In the genomic region with DNA sequence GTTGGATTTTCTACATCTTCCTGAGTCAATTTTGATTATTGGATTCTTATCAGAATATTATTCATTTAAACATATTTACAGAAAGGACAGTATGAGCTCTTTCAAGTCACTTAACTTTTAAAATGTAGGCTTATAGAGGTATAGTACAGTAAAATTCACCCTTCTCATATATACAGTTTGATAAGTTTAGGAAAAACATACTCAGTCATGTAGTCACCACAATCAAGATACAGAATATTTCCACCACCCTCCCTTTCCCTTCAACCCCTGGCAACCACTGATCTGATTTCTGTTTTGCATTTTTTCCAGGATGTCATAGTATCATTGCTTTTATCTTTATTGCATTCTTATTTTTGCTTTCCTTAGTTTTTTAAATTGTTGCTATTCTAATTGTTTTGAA, we compare ENCODE assay signal across 20 cellular contexts. TPM values are rescaled to one million over a fixed set of nuclear protein-coding genes. Genes with fewer than 3 reads are reported as not detected.
DNase-seq lines count a peak whose midpoint lies in the region; ATAC-seq lines count a peak whose summit lies in the region.
"Had no signal": no experiment of that assay in that cellular context is flagged by ENCODE, and none has a peak within 500 bp of the region (broad histone marks: within the 10 kb centered on the region; RNA-seq: fewer than 3 reads in every experiment).

No MANE protein-coding gene starts in this region.

- no peaks in the 10 kb centered on the region for H3K36me3 ChIP-seq in mesodermal cell (ENCODE audit: control insufficient read depth, insufficient read depth, low read length)
- H3K36me3 ChIP-seq: BLaER1 had no signal

- H3K36me3 Mint-ChIP-seq in activated naive CD8-positive, alpha-beta T cell, result no peaks in the 10 kb centered on the region
- H3K36me3 Mint-ChIP-seq: CD14-positive monocyte; CD8-positive, alpha-beta T cell; IgD-negative memory B cell had no signal

- no peaks in the 10 kb centered on the region for H3K9me3 Mint-ChIP-seq in stimulated activated naive CD8-positive, alpha-beta T cell treated with anti-CD3 and anti-CD28 coated beads, Interleukin-15, amount 100 ng/mL, for 72 hours
- H3K9me3 Mint-ChIP-seq in activated naive CD8-positive, alpha-beta T cell (ENCODE audit: low read depth), result no peaks in the 10 kb centered on the region
- H3K9me3 Mint-ChIP-seq: CD8-positive, alpha-beta T cell; HFFc6 had no signal

- no peaks in the 10 kb centered on the region for H3K27me3 Mint-ChIP-seq in stimulated activated naive CD8-positive, alpha-beta T cell treated with anti-CD3 and anti-CD28 coated beads, Interleukin-15, amount 100 ng/mL, for 72 hours
- peaks cover 3% of the 10 kb centered on the region for H3K27me3 Mint-ChIP-seq in activated naive CD8-positive, alpha-beta T cell

- DNase-seq in stimulated activated naive CD8-positive, alpha-beta T cell treated with anti-CD3 and anti-CD28 coated beads, Interleukin-15, Interleukin-2, amounts not matched to agents 100 U/mL and 50 U/mL, for 24 hours, result no peak
- DNase-seq in stimulated activated naive CD8-positive, alpha-beta T cell treated with anti-CD3 and anti-CD28 coated beads, Interleukin-15, amount 100 ng/mL, for 72 hours, result no peak
- DNase-seq in T-helper 9 cell (no peak), HuH-7.5 (ENCODE audit: low spot score) (no peak)
- DNase-seq: Calu3; CD8-positive, alpha-beta T cell; DMS79 treated with DMSO at 0.1 percent for 48 hours; GF-D8; GOT3; H7; HFFc6 had no signal

- peaks cover 16% of the 10 kb centered on the region for H3K4me1 ChIP-seq in mesodermal cell (ENCODE audit: control insufficient read depth, insufficient read depth, low read length, poor library complexity, severe bottlenecking)
- H3K4me1 ChIP-seq: A549, BLaER1 had no signal

- no peaks in the 10 kb centered on the region for H3K9me3 ChIP-seq in mesodermal cell (ENCODE audit: control insufficient read depth, low read length)
- H3K9me3 ChIP-seq: A549, BLaER1 had no signal

- H3K4me3 Mint-ChIP-seq in stimulated activated naive CD8-positive, alpha-beta T cell treated with anti-CD3 and anti-CD28 coated beads, Interleukin-15, amount 100 ng/mL, for 72 hours, result no peak overlapping the region
- no peak overlapping the region for H3K4me3 Mint-ChIP-seq in activated naive CD8-positive, alpha-beta T cell
- H3K4me3 Mint-ChIP-seq: CD14-positive monocyte; CD8-positive, alpha-beta T cell; HFFc6; IgD-negative memory B cell had no signal

- H3K27ac Mint-ChIP-seq in stimulated activated naive CD8-positive, alpha-beta T cell treated with anti-CD3 and anti-CD28 coated beads, Interleukin-15, amount 100 ng/mL, for 72 hours, result no peak overlapping the region
- peak overlapping the region; percentile 42 for H3K27ac Mint-ChIP-seq in activated naive CD8-positive, alpha-beta T cell
- H3K27ac Mint-ChIP-seq: CD14-positive monocyte; CD8-positive, alpha-beta T cell; HFFc6; IgD-negative memory B cell had no signal

- H3K4me1 Mint-ChIP-seq in stimulated activated naive CD8-positive, alpha-beta T cell treated with anti-CD3 and anti-CD28 coated beads, Interleukin-15, amount 100 ng/mL, for 72 hours, result no peaks in the 10 kb centered on the region
- peaks cover 13% of the 10 kb centered on the region for H3K4me1 Mint-ChIP-seq in activated naive CD8-positive, alpha-beta T cell (ENCODE audit: low read depth)
- H3K4me1 Mint-ChIP-seq: CD14-positive monocyte, IgD-negative memory B cell had no signal

- no peak overlapping the region for H3K4me3 ChIP-seq in mesodermal cell (ENCODE audit: extremely low read depth, insufficient read depth, low read length, poor library complexity, severe bottlenecking)
- H3K4me3 ChIP-seq: A549, BLaER1 had no signal

- H3K27ac ChIP-seq in mesodermal cell (ENCODE audit: low read depth, low read length, severe bottlenecking), result peak overlapping the region; percentile 75
- H3K27ac ChIP-seq: 22Rv1, A549, BLaER1 had no signal

- ATAC-seq in stimulated activated naive CD8-positive, alpha-beta T cell treated with anti-CD3 and anti-CD28 coated beads, Interleukin-15, Interleukin-2, amounts not matched to agents 100 U/mL and 50 U/mL, for 24 hours, result peak; percentile 59
- ATAC-seq in stimulated activated naive CD8-positive, alpha-beta T cell treated with anti-CD3 and anti-CD28 coated beads, Interleukin-15, amount 100 ng/mL, for 72 hours, result no peak
- ATAC-seq in HG02678 (IDR thresholded peaks at IDR 0.05; ENCODE audit: unreplicated experiment), result no peak
- ATAC-seq: A549; CD8-positive, alpha-beta T cell; HCT116 had no signal

RNA-seq across cellular contexts. Expression of gene GCSAML, which starts 9.3 kb away (rescaled TPM):
- not detected for polyA plus RNA-seq in mesodermal cell (2013, experiment 1 of 2)
- not detected for polyA plus RNA-seq in mesodermal cell (2013, experiment 2 of 2)
- polyA plus RNA-seq: A549, IgD-negative memory B cell had no signal

RNA-seq across cellular contexts. Expression of gene OR2C3, which starts 22.0 kb away (rescaled TPM):
- not detected for polyA plus RNA-seq in mesodermal cell (2013, experiment 1 of 2)
- polyA plus RNA-seq in mesodermal cell (2013, experiment 2 of 2), result not detected
- polyA plus RNA-seq: A549, CD14-positive monocyte, IgD-negative memory B cell had no signal

RNA-seq across cellular contexts. Expression of gene OR2G2, which starts 29.9 kb away (rescaled TPM):
- not detected for polyA plus RNA-seq in mesodermal cell (2013, experiment 1 of 2)
- not detected for polyA plus RNA-seq in mesodermal cell (2013, experiment 2 of 2)
- polyA plus RNA-seq: A549, CD14-positive monocyte, IgD-negative memory B cell had no signal

RNA-seq across cellular contexts. Expression of gene OR2G3, which starts 47.1 kb away (rescaled TPM):
- not detected for polyA plus RNA-seq in mesodermal cell (2013, experiment 1 of 2)
- not detected for polyA plus RNA-seq in mesodermal cell (2013, experiment 2 of 2)
- polyA plus RNA-seq: A549, CD14-positive monocyte, IgD-negative memory B cell had no signal
